In genomic region chr17:57293077-57293476, GRCh38 we compare ENCODE assay signal across 16 cellular contexts. TPM values are rescaled to one million over a fixed set of nuclear protein-coding genes. Genes with fewer than 3 reads are reported as not detected.
DNase-seq lines count a peak whose midpoint lies in the region; TF ChIP-seq lines count a peak whose summit lies in the region.
"Had no signal": no experiment of that assay in that cellular context is flagged by ENCODE, and none has a peak within 500 bp of the region (broad histone marks: within the 10 kb centered on the region; RNA-seq: fewer than 3 reads in every experiment).

No MANE protein-coding gene starts in this region.

- peak; percentile 80 to 92 for DNase-seq in Caco-2
- peak; percentile 32 for DNase-seq in brain microvascular endothelial cell
- peak; percentile 40 for DNase-seq in mesenchymal stem cell
- no peak for DNase-seq in C1 segment of cervical spinal cord (lab: John Stamatoyannopoulos, UW)
- no peak for DNase-seq in mucosa of gallbladder (ENCODE audit: low spot score)
- DNase-seq in NCI-H187 (lab: John Stamatoyannopoulos, UW), result no peak
- DNase-seq in OCI-M1 (lab: John Stamatoyannopoulos, UW), result no peak
- DNase-seq: DMS153; effector memory CD4-positive, alpha-beta T cell; H7; NCI-H748 treated with DMSO at 0.1 percent for 48 hours; posterior cingulate gyrus; stimulated activated CD4-positive, alpha-beta T cell treated with anti-CD3 and anti-CD28 coated beads, Interleukin-4, amount 100 ng/mL, for 24 hours; stimulated activated naive CD4-positive, alpha-beta T cell treated with Interleukin-2 at 50 U/mL for 16 hours had no signal

- no peak overlapping the region for H2BK5ac ChIP-seq in mesenchymal stem cell (ENCODE audit: low read depth, low read length, poor library complexity, severe bottlenecking)

- no peak overlapping the region for H3K4me3 ChIP-seq in Caco-2 (ENCODE audit: low read depth, low read length)
- no peak overlapping the region for H3K4me3 ChIP-seq in brain microvascular endothelial cell (ENCODE audit: low read depth, low read length)
- H3K4me3 ChIP-seq in mesenchymal stem cell (ENCODE audit: insufficient read depth in 1 of 2, low read depth in 1 of 2, low read length in 2 of 2), result no peak overlapping the region
- H3K4me3 ChIP-seq: adrenal gland had no signal

- H3K23ac ChIP-seq in mesenchymal stem cell (ENCODE audit: low read length in 2 of 2), result no peak overlapping the region

- H2AFZ ChIP-seq in mesenchymal stem cell (ENCODE audit: low read depth, low read length), result no peak overlapping the region

- H3K9me3 ChIP-seq in Caco-2 (peaks cover 6% of the 10 kb centered on the region; the same call in 1 of the 2 replicates), KOPT-K1 (ENCODE audit: insufficient read depth, low read length, poor library complexity, severe bottlenecking) (peaks cover 9% of the 10 kb centered on the region), mesenchymal stem cell (ENCODE audit: control insufficient read depth, low read length) (peaks cover 2% of the 10 kb centered on the region)
- H3K9me3 ChIP-seq: adrenal gland had no signal

- intact Hi-C loops in Caco-2 (cut with micrococcal nuclease; ENCODE audit: unreplicated experiment), result no loop called here

- H3K18ac ChIP-seq in mesenchymal stem cell (ENCODE audit: low read depth in 1 of 2, low read length in 2 of 2), result peak overlapping the region in 1 of 2 experiments; percentile 18

- BruUV-seq in Caco-2 (replicated peaks; lab: Mats Ljungman, UMichigan), result no TSS peak

- no peak for TF ChIP-seq CTCF in Caco-2 (IDR thresholded peaks at IDR 0.05; ENCODE audit: insufficient read depth in 1 of 2, low read depth in 1 of 2, low read length in 1 of 2, severe bottlenecking in 1 of 2, unreplicated experiment in 1 of 2)
- no peak for TF ChIP-seq CTCF in brain microvascular endothelial cell (IDR thresholded peaks at IDR 0.05; ENCODE audit: low read depth, low read length, missing control alignments)

- no peaks in the 10 kb centered on the region for H3K27me3 ChIP-seq in Caco-2 (replicated peaks; ENCODE audit: control insufficient read depth, insufficient read depth, low read length)
- H3K27me3 ChIP-seq in brain microvascular endothelial cell (replicated peaks), result no peaks in the 10 kb centered on the region
- H3K27me3 ChIP-seq in mesenchymal stem cell (ENCODE audit: control insufficient read depth in 1 of 2, insufficient read depth in 1 of 2, low read length in 2 of 2), result no peaks in the 10 kb centered on the region
- H3K27me3 ChIP-seq: adrenal gland had no signal

- no peak overlapping the region for H2BK120ac ChIP-seq in mesenchymal stem cell (ENCODE audit: low read depth, low read length)

- no peaks in the 10 kb centered on the region for H3K36me3 ChIP-seq in Caco-2 (ENCODE audit: control insufficient read depth, insufficient read depth, low read length)
- H3K36me3 ChIP-seq in KOPT-K1 (ENCODE audit: insufficient read depth, low read length), result peaks cover 79% of the 10 kb centered on the region
- H3K36me3 ChIP-seq in brain microvascular endothelial cell (replicated peaks), result peaks cover 3% of the 10 kb centered on the region
- peaks cover 0 to 11% of the 10 kb centered on the region in 2 experiments for H3K36me3 ChIP-seq in mesenchymal stem cell (ENCODE audit: control insufficient read depth in 1 of 2, insufficient read depth in 2 of 2, low read depth in 1 of 2, low read length in 2 of 2)

- H3K9me3 Mint-ChIP-seq in Caco-2 (ENCODE audit: unreplicated experiment), result peaks cover 6% of the 10 kb centered on the region

- POLR2A ChIA-PET in Caco-2 (lab: Charles Lee), result no interaction called here

- H3K9ac ChIP-seq in mesenchymal stem cell (ENCODE audit: low read length), result no peak overlapping the region

- H3K79me1 ChIP-seq in mesenchymal stem cell (replicated peaks; ENCODE audit: low read length, poor library complexity, severe bottlenecking), result peaks cover 32% of the 10 kb centered on the region

- H3K14ac ChIP-seq in mesenchymal stem cell (ENCODE audit: low read length in 2 of 2), result no peak overlapping the region

- H3K27ac Mint-ChIP-seq in Caco-2 (ENCODE audit: unreplicated experiment), result peak overlapping the region; percentile 86

- H2AK5ac ChIP-seq in mesenchymal stem cell (ENCODE audit: low read length, severe bottlenecking), result no peak overlapping the region

- H3K4me1 ChIP-seq in Caco-2 (peaks cover 48% of the 10 kb centered on the region), mesenchymal stem cell (ENCODE audit: control insufficient read depth, insufficient read depth, low read depth, low read length) (peaks cover 20% of the 10 kb centered on the region)

- in situ Hi-C loops in brain microvascular endothelial cell (cut with HindIII; ENCODE audit: low pct_ligation_motif_present, low sequenced_read_pairs), result no loop called here

- no peaks in the 10 kb centered on the region for H3K27me3 Mint-ChIP-seq in Caco-2 (ENCODE audit: insufficient read depth, unreplicated experiment)

- no peak overlapping the region for H4K91ac ChIP-seq in mesenchymal stem cell (ENCODE audit: low read length)

- H3K36me3 Mint-ChIP-seq in Caco-2 (ENCODE audit: insufficient read depth, unreplicated experiment), result peaks cover 66% of the 10 kb centered on the region

- 55% methylated on average over 7 of the region's 10 CpGs for WGBS in mesenchymal stem cell

- H3K4ac ChIP-seq in mesenchymal stem cell (ENCODE audit: low read depth in 1 of 2, low read length in 2 of 2), result no peak overlapping the region

- H3K27ac ChIP-seq in KOPT-K1 (ENCODE audit: low read depth, low read length, poor library complexity, severe bottlenecking), result peak overlapping the region; percentile 33
- no peak overlapping the region for H3K27ac ChIP-seq in brain microvascular endothelial cell
- H3K27ac ChIP-seq in mesenchymal stem cell (ENCODE audit: low read length, poor library complexity, severe bottlenecking), result peak overlapping the region; percentile 77

- CTCF ChIA-PET in Caco-2 (lab: Charles Lee), result no interaction called here

- no peak overlapping the region for H3K4me3 Mint-ChIP-seq in Caco-2 (ENCODE audit: unreplicated experiment)

- no peak overlapping the region for H2BK15ac ChIP-seq in mesenchymal stem cell (ENCODE audit: low read depth, poor library complexity, severe bottlenecking)

- H3K4me2 ChIP-seq in mesenchymal stem cell (ENCODE audit: low read length, poor library complexity, severe bottlenecking), result no peak overlapping the region

- H4K8ac ChIP-seq in mesenchymal stem cell (ENCODE audit: low read length), result no peak overlapping the region

- H3K4me1 Mint-ChIP-seq in Caco-2 (ENCODE audit: low read depth, unreplicated experiment), result peaks cover 61% of the 10 kb centered on the region

- no peak overlapping the region for H2BK12ac ChIP-seq in mesenchymal stem cell (ENCODE audit: low read length in 2 of 2)

RNA-seq across cellular contexts. Expression of gene MSI2, which starts 36.8 kb away (rescaled TPM):
- total RNA-seq in Caco-2 (2022) (174 and 185 TPM in 2 replicates), mucosa of gallbladder (133 TPM)
- 21.7 TPM for polyA plus RNA-seq in mesenchymal stem cell (2013, experiment 1 of 2)
- polyA plus RNA-seq in mesenchymal stem cell (2013, experiment 2 of 2), result 22.6 TPM

Comparison
In these comparisons a context has a peak if more than half of its experiments do, and no peak if none do; other contexts are left out.
1. DNase-seq: peak in Caco-2 (2 of 2), brain microvascular endothelial cell (single experiment) and mesenchymal stem cell (single experiment); none in C1 segment of cervical spinal cord (0 of 14), mucosa of gallbladder (single experiment), NCI-H187 (0 of 2) and OCI-M1 (single experiment).